In genomic region chr2:201358684-201359083, GRCh38 we compare ENCODE assay signal across 11 cellular contexts. TPM values are rescaled to one million over a fixed set of nuclear protein-coding genes. Genes with fewer than 3 reads are reported as not detected.
DNase-seq lines count a peak whose midpoint lies in the region; ATAC-seq and TF ChIP-seq lines count a peak whose summit lies in the region.
"Had no signal": no experiment of that assay in that cellular context is flagged by ENCODE, and none has a peak within 500 bp of the region (broad histone marks: within the 10 kb centered on the region; RNA-seq: fewer than 3 reads in every experiment).

No MANE protein-coding gene starts in this region.

- no peak overlapping the region for H3K27ac Mint-ChIP-seq in activated T-helper 1 cell treated with anti-CD3 and anti-CD28 coated beads, Interleukin-12 subunit alpha, Interleukin-12 subunit beta, Interleukin-2, Interleukin-4 antibody, amounts not matched to agents 30 ng/mL and 10 ng/mL and 1 ng/mL, durations not matched to agents 14 hours and 24 hours and 36 hours
- H3K27ac Mint-ChIP-seq: mesothelial cell of epicardium had no signal

- WGBS in IMR-90 (ENCODE audit: extremely low coverage in 2 of 2, insufficient read length in 1 of 2), 2 experiments, result 94% methylated on average over 5 of the region's 7 CpGs; no CpG with 5 or more reads in 1 of the 2 experiments
- WGBS in right cardiac atrium, result 91% methylated on average over 7 of the region's 7 CpGs

- H3K18ac ChIP-seq in IMR-90 (ENCODE audit: low read depth, low read length), result no peak overlapping the region

- H4K5ac ChIP-seq in IMR-90 (ENCODE audit: low read depth, low read length), result no peak overlapping the region

- no peaks in the 10 kb centered on the region for H3K27me3 ChIP-seq in IMR-90 (ENCODE audit: control insufficient read depth, insufficient read depth, low read length)
- H3K27me3 ChIP-seq in right cardiac atrium (ENCODE audit: control insufficient read depth, insufficient read depth), result no peaks in the 10 kb centered on the region

- no peak for TF ChIP-seq POLR2A in IMR-90 (IDR thresholded peaks at IDR 0.05; ENCODE audit: low read depth, low read length)

- no peak overlapping the region for H3K56ac ChIP-seq in IMR-90 (ENCODE audit: extremely low read depth, insufficient read depth, low read length)

- no peak overlapping the region for H3K4me3 Mint-ChIP-seq in activated T-helper 1 cell treated with anti-CD3 and anti-CD28 coated beads, Interleukin-12 subunit alpha, Interleukin-12 subunit beta, Interleukin-2, Interleukin-4 antibody, amounts not matched to agents 30 ng/mL and 10 ng/mL and 1 ng/mL, durations not matched to agents 14 hours and 24 hours and 36 hours
- H3K4me3 Mint-ChIP-seq: mesothelial cell of epicardium had no signal

- H3K27me3 Mint-ChIP-seq in activated T-helper 1 cell treated with anti-CD3 and anti-CD28 coated beads, Interleukin-12 subunit alpha, Interleukin-12 subunit beta, Interleukin-2, Interleukin-4 antibody, amounts not matched to agents 30 ng/mL and 10 ng/mL and 1 ng/mL, durations not matched to agents 14 hours and 24 hours and 36 hours (ENCODE audit: insufficient read depth), result no peaks in the 10 kb centered on the region

- H3K4ac ChIP-seq in IMR-90 (ENCODE audit: low read depth, low read length), result peak overlapping the region; percentile 39; the same call in 1 of the 2 replicates

- peak overlapping the region; percentile 21; the same call in 1 of the 2 replicates for H2BK20ac ChIP-seq in IMR-90 (ENCODE audit: low read depth, low read length)

- no peak overlapping the region for H2BK120ac ChIP-seq in IMR-90 (ENCODE audit: low read depth, low read length)

- H2AFZ ChIP-seq in IMR-90 (replicated peaks; ENCODE audit: low read length, poor library complexity), result peak overlapping the region; percentile 62

- no peaks in the 10 kb centered on the region for H3K9me3 Mint-ChIP-seq in activated T-helper 1 cell treated with anti-CD3 and anti-CD28 coated beads, Interleukin-12 subunit alpha, Interleukin-12 subunit beta, Interleukin-2, Interleukin-4 antibody, amounts not matched to agents 30 ng/mL and 10 ng/mL and 1 ng/mL, durations not matched to agents 14 hours and 24 hours and 36 hours

- H2AK5ac ChIP-seq in IMR-90 (ENCODE audit: low read depth, low read length), result peak overlapping the region; percentile 39; the same call in 1 of the 2 replicates

- no peak overlapping the region for H3K4me2 ChIP-seq in IMR-90 (ENCODE audit: low read depth, low read length)

- H3K14ac ChIP-seq in IMR-90 (replicated peaks; ENCODE audit: low read depth, low read length), result peak overlapping the region; percentile 68; the same call in 1 of the 2 replicates

- H3K27ac ChIP-seq in IMR-90 (ENCODE audit: insufficient read depth, low read length), result no peak overlapping the region
- H3K27ac ChIP-seq in right cardiac atrium (ENCODE audit: low read length), result no peak overlapping the region
- H3K27ac ChIP-seq: HL-60 had no signal

- peak; percentile 70 for ATAC-seq in IMR-90 (ENCODE audit: low read depth)
- no peak for ATAC-seq in right cardiac atrium
- no peak for ATAC-seq in GM18519 (IDR thresholded peaks at IDR 0.05; ENCODE audit: low FRiP score, unreplicated experiment)

- 0 out of 4 replicates have a peak overlapping the region, but pooled peaks of 1 of the 2 experiments have one; percentile 22 for H4K8ac ChIP-seq in IMR-90 (ENCODE audit: low read depth in 2 of 2, low read length in 2 of 2)

- POLR2A ChIA-PET in IMR-90 (lab: Charles Lee; ENCODE audit: unreplicated experiment), result no interaction called here

- H3K9me1 ChIP-seq in IMR-90 (ENCODE audit: insufficient read depth, low read length), result peaks cover 2% of the 10 kb centered on the region; the same call in 1 of the 2 replicates

- H3K4me1 Mint-ChIP-seq in activated T-helper 1 cell treated with anti-CD3 and anti-CD28 coated beads, Interleukin-12 subunit alpha, Interleukin-12 subunit beta, Interleukin-2, Interleukin-4 antibody, amounts not matched to agents 30 ng/mL and 10 ng/mL and 1 ng/mL, durations not matched to agents 14 hours and 24 hours and 36 hours (ENCODE audit: low read depth), result peaks cover 37% of the 10 kb centered on the region

- H3K36me3 ChIP-seq in IMR-90 (ENCODE audit: control insufficient read depth, insufficient read depth, low read length), result peaks cover 9% of the 10 kb centered on the region

- TF ChIP-seq RAD21 in IMR-90 (IDR thresholded peaks at IDR 0.05; ENCODE audit: low read length), result no peak

- H3K4me3 ChIP-seq in IMR-90 (ENCODE audit: insufficient read depth, low read depth, low read length) (no peak overlapping the region), right cardiac atrium (ENCODE audit: low read length) (no peak overlapping the region)

- H3K36me3 Mint-ChIP-seq in activated T-helper 1 cell treated with anti-CD3 and anti-CD28 coated beads, Interleukin-12 subunit alpha, Interleukin-12 subunit beta, Interleukin-2, Interleukin-4 antibody, amounts not matched to agents 30 ng/mL and 10 ng/mL and 1 ng/mL, durations not matched to agents 14 hours and 24 hours and 36 hours (ENCODE audit: low read depth), result peaks cover 22% of the 10 kb centered on the region

- H3K9me3 ChIP-seq in IMR-90 (ENCODE audit: control insufficient read depth, insufficient read depth, low read length) (peaks cover 4% of the 10 kb centered on the region; the same call in 1 of the 2 replicates), right cardiac atrium (ENCODE audit: control insufficient read depth, low read length) (no peaks in the 10 kb centered on the region)

- no peak overlapping the region for H3K23ac ChIP-seq in IMR-90 (ENCODE audit: low read depth, low read length)

- BruUV-seq in IMR-90 (replicated peaks; lab: Mats Ljungman, UMichigan), result no TSS peak

- no peak overlapping the region for H2BK15ac ChIP-seq in IMR-90 (ENCODE audit: low read depth, low read length)

- no peaks in the 10 kb centered on the region for H4K20me1 ChIP-seq in IMR-90 (ENCODE audit: insufficient read depth, low read length)

- peak overlapping the region; percentile 29 for H2BK5ac ChIP-seq in IMR-90 (ENCODE audit: low read depth, low read length, poor library complexity, severe bottlenecking)

- DNase-seq in ELR (ENCODE audit: low read depth) (peak; percentile 92), IMR-90 (peak; percentile 92), hepatic stellate cell (ENCODE audit: low spot score) (peak; percentile 35), LoVo (ENCODE audit: low spot score) (no peak), right cardiac atrium (no peak), NCI-H1436 treated with DMSO at 0.1 percent for 48 hours (lab: John Stamatoyannopoulos, UW) (no peak)
- peak; percentile 12 for DNase-seq in activated T-helper 1 cell treated with anti-CD3 and anti-CD28 coated beads, Interleukin-12 subunit alpha, Interleukin-12 subunit beta, Interleukin-2, Interleukin-4 antibody, amounts not matched to agents 30 ng/mL and 10 ng/mL and 1 ng/mL, durations not matched to agents 14 hours and 24 hours and 36 hours (ENCODE audit: low spot score)
- DNase-seq: amygdala had no signal

- TF ChIP-seq CTCF in IMR-90 (conservative IDR thresholded peaks at IDR 0.05; ENCODE audit: low read depth, low read length), result no peak

- CTCF ChIA-PET in IMR-90 (lab: Yijun Ruan, JAX), result no interaction called here

- H3K4me1 ChIP-seq in IMR-90 (ENCODE audit: control insufficient read depth, insufficient read depth, low read length) (peaks cover 3% of the 10 kb centered on the region), right cardiac atrium (ENCODE audit: control insufficient read depth, insufficient read depth, low read length) (no peaks in the 10 kb centered on the region)

- H4K91ac ChIP-seq in IMR-90 (ENCODE audit: insufficient read depth, low read depth, low read length), result no peak overlapping the region

- in situ Hi-C loops in IMR-90 (cut with MboI; ENCODE audit: low sequenced_read_pairs), result no loop called here

- dilution Hi-C loops in IMR-90 (cut with HindIII; ENCODE audit: low sequenced_read_pairs, unreplicated experiment), result no loop called here

- H3K79me1 ChIP-seq in IMR-90 (ENCODE audit: low read depth in 1 of 2, low read length in 2 of 2), result no peaks in the 10 kb centered on the region

- intact Hi-C loops in IMR-90 (cut with micrococcal nuclease), result no loop called here
- intact Hi-C loops in activated T-helper 1 cell treated with anti-CD3 and anti-CD28 coated beads, Interleukin-12 subunit alpha, Interleukin-12 subunit beta, Interleukin-2, Interleukin-4 antibody, amounts not matched to agents 30 ng/mL and 10 ng/mL and 1 ng/mL, durations not matched to agents 14 hours and 24 hours and 36 hours (cut with micrococcal nuclease), result no loop called here
- intact Hi-C loops in right cardiac atrium (cut with DNase I), result no loop called here

- peak overlapping the region; percentile 56 for H2AK9ac ChIP-seq in IMR-90 (replicated peaks; ENCODE audit: low read depth, low read length, poor library complexity)

- no peak overlapping the region for H3K9ac ChIP-seq in IMR-90 (ENCODE audit: low read depth, low read length)

TF ChIP-seq in IMR-90, 13 proteins besides CTCF, POLR2A, EP300 and RAD21:
- TF ChIP-seq FOS (IDR thresholded peaks at IDR 0.05; ENCODE audit: low read depth, low read length) (peak; percentile 77), RCOR1 (IDR thresholded peaks at IDR 0.05; ENCODE audit: insufficient replicate concordance, low read length) (no peak)

RNA-seq across cellular contexts. Expression of gene FLACC1, which starts 1.5 kb away (rescaled TPM):
- 0.54 and 0.56 TPM in 2 replicates for total RNA-seq in IMR-90 (2012; rRNA removed)
- 0.11 and 0.32 TPM in 2 replicates for polyA plus RNA-seq in IMR-90 (2012; rRNA removed)
- polyA plus RNA-seq in IMR-90 (2012; cell fraction: cytosol; rRNA removed), result not detected in 2 replicates
- 0.03 and 1.1 TPM in 2 replicates for polyA plus RNA-seq in IMR-90 (2012; cell fraction: nucleus; rRNA removed; ENCODE audit: low replicate concordance)
- 0.23 and 1.1 TPM in 2 replicates for total RNA-seq in activated T-helper 1 cell treated with anti-CD3 and anti-CD28 coated beads, Interleukin-12 subunit alpha, Interleukin-12 subunit beta, Interleukin-2, Interleukin-4 antibody, amounts not matched to agents 30 ng/mL and 10 ng/mL and 1 ng/mL, durations not matched to agents 14 hours and 24 hours and 36 hours
- 1 to 10 TPM; 5.5 to 8.7 (median 6.7) TPM for total RNA-seq in right cardiac atrium
- 4.1 TPM for polyA plus RNA-seq in right cardiac atrium

Comparison
In these comparisons a context has a peak if more than half of its experiments do, and no peak if none do; other contexts are left out.
1. DNase-seq: peak in ELR (single experiment), IMR-90 (single experiment), activated T-helper 1 cell treated with anti-CD3 and anti-CD28 coated beads, Interleukin-12 subunit alpha, Interleukin-12 subunit beta, Interleukin-2, Interleukin-4 antibody, amounts not matched to agents 30 ng/mL and 10 ng/mL and 1 ng/mL, durations not matched to agents 14 hours and 24 hours and 36 hours (single experiment) and hepatic stellate cell (single experiment); none in LoVo (single experiment), right cardiac atrium (0 of 3) and NCI-H1436 treated with DMSO at 0.1 percent for 48 hours (single experiment).